Comparison of ENCODE assay signal across 8 cellular contexts in the genomic region with DNA sequence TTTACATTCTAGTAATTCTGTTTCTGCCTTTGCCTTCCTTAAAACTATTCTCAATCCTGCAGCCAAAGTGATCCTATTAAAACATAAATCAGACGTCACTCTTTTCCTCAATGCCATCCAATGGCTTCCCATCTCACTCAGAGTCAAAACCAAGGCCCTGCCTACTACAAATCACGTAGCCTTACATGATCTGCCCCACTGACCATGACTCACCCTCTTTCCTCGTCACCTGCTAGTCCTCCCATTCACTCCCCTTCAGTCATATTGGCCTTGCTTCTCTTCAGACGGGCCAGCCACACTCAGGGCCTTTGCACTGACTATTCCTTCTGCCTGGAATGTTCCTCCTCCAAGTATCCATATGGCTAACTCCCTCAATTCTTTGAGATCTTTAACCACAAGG. TPM values are rescaled to one million over a fixed set of nuclear protein-coding genes. Genes with fewer than 3 reads are reported as not detected.
DNase-seq lines count a peak whose midpoint lies in the region; ATAC-seq and TF ChIP-seq lines count a peak whose summit lies in the region.

No MANE protein-coding gene starts in this region.

- no peaks in the 10 kb centered on the region for H3K27me3 ChIP-seq in osteoblast (ENCODE audit: insufficient read depth, low read length)

- peak overlapping the region; percentile 54 for H3K27ac Mint-ChIP-seq in activated CD4-positive, alpha-beta memory T cell treated with anti-CD3 and anti-CD28 coated beads for 36 hours
- H3K27ac Mint-ChIP-seq in activated CD4-positive, alpha-beta memory T cell treated with anti-CD3 and anti-CD28 coated beads, Interleukin-2, amount 10 ng/mL, durations not matched to agents 7 days and 5 days: no peak overlapping the region
- H3K27ac Mint-ChIP-seq in T-helper 17 cell (peak overlapping the region; percentile 84), glutamatergic neuron (ENCODE audit: unreplicated experiment) (no peak overlapping the region)
- H3K27ac Mint-ChIP-seq in stimulated activated memory B cell treated with anti-CD40 and anti-IgM and Interleukin-4, amounts not matched to agents 10 μg/mL and 1 μg/mL and 100 μg/mL, for 72 hours: peak overlapping the region; percentile 81

- no peaks in the 10 kb centered on the region for H4K20me1 ChIP-seq in osteoblast (ENCODE audit: insufficient read depth, low read length)

- no peaks in the 10 kb centered on the region for H3K36me3 ChIP-seq in osteoblast (ENCODE audit: insufficient read depth, low read length)

- H3K36me3 Mint-ChIP-seq in activated CD4-positive, alpha-beta memory T cell treated with anti-CD3 and anti-CD28 coated beads for 36 hours: no peaks in the 10 kb centered on the region
- peaks cover 3% of the 10 kb centered on the region for H3K36me3 Mint-ChIP-seq in activated CD4-positive, alpha-beta memory T cell treated with anti-CD3 and anti-CD28 coated beads, Interleukin-2, amount 10 ng/mL, durations not matched to agents 7 days and 5 days (ENCODE audit: low read depth)
- H3K36me3 Mint-ChIP-seq in T-helper 17 cell (ENCODE audit: low read depth): no peaks in the 10 kb centered on the region
- no peaks in the 10 kb centered on the region for H3K36me3 Mint-ChIP-seq in stimulated activated memory B cell treated with anti-CD40 and anti-IgM and Interleukin-4, amounts not matched to agents 10 μg/mL and 1 μg/mL and 100 μg/mL, for 72 hours
- no peaks in the 10 kb centered on the region for H3K36me3 Mint-ChIP-seq in glutamatergic neuron (ENCODE audit: unreplicated experiment)

- H3K79me2 ChIP-seq in osteoblast (ENCODE audit: insufficient read depth, low read length): no peaks in the 10 kb centered on the region

- H3K4me1 ChIP-seq in osteoblast (ENCODE audit: insufficient read depth, low read length): peaks cover 11% of the 10 kb centered on the region

- H3K4me1 Mint-ChIP-seq in activated CD4-positive, alpha-beta memory T cell treated with anti-CD3 and anti-CD28 coated beads for 36 hours (ENCODE audit: low read depth): peaks cover 22% of the 10 kb centered on the region
- H3K4me1 Mint-ChIP-seq in activated CD4-positive, alpha-beta memory T cell treated with anti-CD3 and anti-CD28 coated beads, Interleukin-2, amount 10 ng/mL, durations not matched to agents 7 days and 5 days: peaks cover 19% of the 10 kb centered on the region
- peaks cover 10% of the 10 kb centered on the region for H3K4me1 Mint-ChIP-seq in T-helper 17 cell
- peaks cover 55% of the 10 kb centered on the region for H3K4me1 Mint-ChIP-seq in stimulated activated memory B cell treated with anti-CD40 and anti-IgM and Interleukin-4, amounts not matched to agents 10 μg/mL and 1 μg/mL and 100 μg/mL, for 72 hours
- no peaks in the 10 kb centered on the region for H3K4me1 Mint-ChIP-seq in glutamatergic neuron (ENCODE audit: low read depth, unreplicated experiment)

- no peak overlapping the region for H3K4me3 ChIP-seq in osteoblast (ENCODE audit: insufficient read depth, low read length)

- H3K9me3 ChIP-seq in T-helper 17 cell (ENCODE audit: control insufficient read depth, low read length, poor library complexity, severe bottlenecking) (no peaks in the 10 kb centered on the region), osteoblast (ENCODE audit: low read depth, low read length) (no peaks in the 10 kb centered on the region)

- no peak overlapping the region for H2AFZ ChIP-seq in osteoblast (ENCODE audit: low read length)

- no peaks in the 10 kb centered on the region for H3K27me3 Mint-ChIP-seq in activated CD4-positive, alpha-beta memory T cell treated with anti-CD3 and anti-CD28 coated beads for 36 hours
- no peaks in the 10 kb centered on the region for H3K27me3 Mint-ChIP-seq in activated CD4-positive, alpha-beta memory T cell treated with anti-CD3 and anti-CD28 coated beads, Interleukin-2, amount 10 ng/mL, durations not matched to agents 7 days and 5 days
- H3K27me3 Mint-ChIP-seq in T-helper 17 cell: no peaks in the 10 kb centered on the region
- no peaks in the 10 kb centered on the region for H3K27me3 Mint-ChIP-seq in stimulated activated memory B cell treated with anti-CD40 and anti-IgM and Interleukin-4, amounts not matched to agents 10 μg/mL and 1 μg/mL and 100 μg/mL, for 72 hours
- peaks cover 7% of the 10 kb centered on the region for H3K27me3 Mint-ChIP-seq in glutamatergic neuron (ENCODE audit: unreplicated experiment)

- CTCF ChIA-PET in activated CD4-positive, alpha-beta memory T cell treated with anti-CD3 and anti-CD28 coated beads for 36 hours (lab: Charles Lee): interaction anchor here (1.1 kb wide), 1 partner anchor 235 kb away, joined by 3 read pairs; no protein-coding TSS in a partner anchor
- CTCF ChIA-PET in activated CD4-positive, alpha-beta memory T cell treated with anti-CD3 and anti-CD28 coated beads, Interleukin-2, amount 10 ng/mL, durations not matched to agents 7 days and 5 days (lab: Charles Lee): interaction anchor here (1.9 to 2.2 kb wide), 2 partner anchors 44 to 380 kb away, joined by 5 to 6 read pairs; no protein-coding TSS in a partner anchor

- no peak overlapping the region for H3K4me2 ChIP-seq in osteoblast (ENCODE audit: insufficient read depth, low read length)

- POLR2A ChIA-PET in activated CD4-positive, alpha-beta memory T cell treated with anti-CD3 and anti-CD28 coated beads for 36 hours (lab: Charles Lee): no interaction called here
- POLR2A ChIA-PET in activated CD4-positive, alpha-beta memory T cell treated with anti-CD3 and anti-CD28 coated beads, Interleukin-2, amount 10 ng/mL, durations not matched to agents 7 days and 5 days (lab: Charles Lee): interaction anchor here (1.7 kb wide), 1 partner anchor 39 kb away, joined by 6 read pairs; a partner anchor contains a TSS

- H3K4me3 Mint-ChIP-seq in activated CD4-positive, alpha-beta memory T cell treated with anti-CD3 and anti-CD28 coated beads for 36 hours: no peak overlapping the region
- no peak overlapping the region for H3K4me3 Mint-ChIP-seq in activated CD4-positive, alpha-beta memory T cell treated with anti-CD3 and anti-CD28 coated beads, Interleukin-2, amount 10 ng/mL, durations not matched to agents 7 days and 5 days
- no peak overlapping the region for H3K4me3 Mint-ChIP-seq in T-helper 17 cell
- H3K4me3 Mint-ChIP-seq in stimulated activated memory B cell treated with anti-CD40 and anti-IgM and Interleukin-4, amounts not matched to agents 10 μg/mL and 1 μg/mL and 100 μg/mL, for 72 hours: peak overlapping the region; percentile 6
- no peak overlapping the region for H3K4me3 Mint-ChIP-seq in glutamatergic neuron (ENCODE audit: unreplicated experiment)

- TF ChIP-seq CTCF in glutamatergic neuron (IDR thresholded peaks at IDR 0.05; ENCODE audit: partially characterized antibody, unreplicated experiment): no peak
- no peak for TF ChIP-seq CTCF in osteoblast (IDR thresholded peaks at IDR 0.05; ENCODE audit: extremely low read depth, low read depth, low read length)

- intact Hi-C loops in activated CD4-positive, alpha-beta memory T cell treated with anti-CD3 and anti-CD28 coated beads for 36 hours (cut with micrococcal nuclease): loop anchor here (1.0 to 2.0 kb wide), 6 partner anchors 39 to 365 kb away; a partner anchor contains a TSS

- ATAC-seq in HG02852 (IDR thresholded peaks at IDR 0.05; ENCODE audit: unreplicated experiment) (peak; percentile 36), T-helper 17 cell (peak; percentile 27)
- peak; percentile 89 for ATAC-seq in stimulated activated memory B cell treated with anti-CD40 and anti-IgM and Interleukin-4, amounts not matched to agents 10 μg/mL and 1 μg/mL and 100 μg/mL, for 72 hours

- no peaks in the 10 kb centered on the region for H3K9me3 Mint-ChIP-seq in activated CD4-positive, alpha-beta memory T cell treated with anti-CD3 and anti-CD28 coated beads for 36 hours
- no peaks in the 10 kb centered on the region for H3K9me3 Mint-ChIP-seq in activated CD4-positive, alpha-beta memory T cell treated with anti-CD3 and anti-CD28 coated beads, Interleukin-2, amount 10 ng/mL, durations not matched to agents 7 days and 5 days
- no peaks in the 10 kb centered on the region for H3K9me3 Mint-ChIP-seq in stimulated activated memory B cell treated with anti-CD40 and anti-IgM and Interleukin-4, amounts not matched to agents 10 μg/mL and 1 μg/mL and 100 μg/mL, for 72 hours
- no peaks in the 10 kb centered on the region for H3K9me3 Mint-ChIP-seq in glutamatergic neuron (ENCODE audit: unreplicated experiment)

- H3K27ac ChIP-seq in osteoblast (ENCODE audit: low read depth, low read length): no peak overlapping the region

- peak; percentile 35 for DNase-seq in activated CD4-positive, alpha-beta memory T cell treated with anti-CD3 and anti-CD28 coated beads for 36 hours
- no peak for DNase-seq in activated CD4-positive, alpha-beta memory T cell treated with anti-CD3 and anti-CD28 coated beads, Interleukin-2, amount 10 ng/mL, durations not matched to agents 7 days and 5 days
- DNase-seq in T-helper 17 cell (no peak), glutamatergic neuron (no peak), osteoblast (ENCODE audit: insufficient read length, low spot score, missing footprints) (no peak), pons (ENCODE audit: low spot score) (no peak)

RNA-seq across cellular contexts. Expression of a gene that starts 39.0 kb away (rescaled TPM):
- 10 to 100 TPM; 24.2 to 26.9 TPM for total RNA-seq in activated CD4-positive, alpha-beta memory T cell treated with anti-CD3 and anti-CD28 coated beads for 36 hours
- total RNA-seq in activated CD4-positive, alpha-beta memory T cell treated with anti-CD3 and anti-CD28 coated beads, Interleukin-2, amount 10 ng/mL, durations not matched to agents 7 days and 5 days: 10 to 100 TPM; 31.5 to 33.0 TPM
- total RNA-seq in T-helper 17 cell (10 to 100 TPM; 28.9 to 38.3 TPM), glutamatergic neuron (ENCODE audit: unreplicated experiment) (24.2 TPM), osteoblast (80.4 and 86.1 TPM in 2 replicates)

RNA-seq across cellular contexts. Expression of a gene that starts 43.6 kb away (rescaled TPM):
- 1 to 10 TPM; 2.3 to 2.8 TPM for total RNA-seq in activated CD4-positive, alpha-beta memory T cell treated with anti-CD3 and anti-CD28 coated beads for 36 hours
- total RNA-seq in activated CD4-positive, alpha-beta memory T cell treated with anti-CD3 and anti-CD28 coated beads, Interleukin-2, amount 10 ng/mL, durations not matched to agents 7 days and 5 days: 1 to 10 TPM; 1.3 to 1.6 TPM
- total RNA-seq in T-helper 17 cell: 1 to 10 TPM; 1.9 to 2.2 TPM
- total RNA-seq in glutamatergic neuron (ENCODE audit: unreplicated experiment): 1.6 TPM
- 8.0 and 11.6 TPM in 2 replicates for total RNA-seq in osteoblast

Comparison
In these comparisons a context has a peak if more than half of its experiments do, and no peak if none do; other contexts are left out.
1. H3K27ac Mint-ChIP-seq: peak in activated CD4-positive, alpha-beta memory T cell treated with anti-CD3 and anti-CD28 coated beads for 36 hours (single experiment), T-helper 17 cell (single experiment) and stimulated activated memory B cell treated with anti-CD40 and anti-IgM and Interleukin-4, amounts not matched to agents 10 μg/mL and 1 μg/mL and 100 μg/mL, for 72 hours (single experiment); none in activated CD4-positive, alpha-beta memory T cell treated with anti-CD3 and anti-CD28 coated beads, Interleukin-2, amount 10 ng/mL, durations not matched to agents 7 days and 5 days (single experiment) and glutamatergic neuron (single experiment).
2. ATAC-seq: peak in every context shown above with its lines; median percentile 89 in stimulated activated memory B cell treated with anti-CD40 and anti-IgM and Interleukin-4, amounts not matched to agents 10 μg/mL and 1 μg/mL and 100 μg/mL, for 72 hours; 36 in HG02852; 27 in T-helper 17 cell.